1 cellular context compared by ENCODE assay signal in genomic region chr11:83012168-83013067, GRCh38.
TF ChIP-seq lines count a peak whose summit lies in the region.

No MANE protein-coding gene starts in this region.

TF ChIP-seq in SK-N-SH, 30 proteins besides CTCF, POLR2A, EP300 and RAD21:
- TF ChIP-seq MEF2A (IDR thresholded peaks at IDR 0.05; ENCODE audit: borderline replicate concordance, low read depth) (no peak), TEAD4 (IDR thresholded peaks at IDR 0.05; ENCODE audit: borderline replicate concordance, insufficient read depth) (no peak), CHD2 (IDR thresholded peaks at IDR 0.05; ENCODE audit: low read length, partially characterized antibody) (no peak), RXRA (IDR thresholded peaks at IDR 0.05; ENCODE audit: borderline replicate concordance, low read depth) (no peak), ZBTB33 (IDR thresholded peaks at IDR 0.05; ENCODE audit: borderline replicate concordance, low read depth) (no peak), FOXJ3 (CRISPR knock-in tag; IDR thresholded peaks at IDR 0.05) (no peak), RCOR1 (IDR thresholded peaks at IDR 0.05; ENCODE audit: low read length) (no peak), USF1 (IDR thresholded peaks at IDR 0.05; ENCODE audit: borderline replicate concordance, low read depth) (no peak), ELF1 (IDR thresholded peaks at IDR 0.05) (no peak), YY1 (IDR thresholded peaks at IDR 0.05; ENCODE audit: low read depth) (no peak), POLR2AphosphoS5 (IDR thresholded peaks at IDR 0.05; ENCODE audit: low read depth, low read length) (no peak), SMC3 (IDR thresholded peaks at IDR 0.05; ENCODE audit: low read depth, low read length) (no peak), GATA2 (CRISPR knock-in tag; IDR thresholded peaks at IDR 0.05) (no peak), PBX3 (IDR thresholded peaks at IDR 0.05) (no peak), RFX5 (IDR thresholded peaks at IDR 0.05; ENCODE audit: low read length) (no peak), FOSL2 (IDR thresholded peaks at IDR 0.05; ENCODE audit: borderline replicate concordance, low read depth) (no peak), REST (IDR thresholded peaks at IDR 0.05; ENCODE audit: low read depth, low read length) (no peak), GABPA (IDR thresholded peaks at IDR 0.05; ENCODE audit: low read depth) (no peak), IRF3 (IDR thresholded peaks at IDR 0.05; ENCODE audit: low read depth, low read length) (no peak), MXI1 (IDR thresholded peaks at IDR 0.05; ENCODE audit: low read depth, low read length) (no peak)
